1 cellular context compared by ENCODE assay signal in genomic region chr6:52420668-52421358, GRCh38.
TF ChIP-seq lines count a peak whose summit lies in the region.

No MANE protein-coding gene starts in this region.

TF ChIP-seq in K562, 482 proteins besides CTCF, POLR2A, EP300 and RAD21 (continued from another document):
- TF ChIP-seq, protein P1, sequence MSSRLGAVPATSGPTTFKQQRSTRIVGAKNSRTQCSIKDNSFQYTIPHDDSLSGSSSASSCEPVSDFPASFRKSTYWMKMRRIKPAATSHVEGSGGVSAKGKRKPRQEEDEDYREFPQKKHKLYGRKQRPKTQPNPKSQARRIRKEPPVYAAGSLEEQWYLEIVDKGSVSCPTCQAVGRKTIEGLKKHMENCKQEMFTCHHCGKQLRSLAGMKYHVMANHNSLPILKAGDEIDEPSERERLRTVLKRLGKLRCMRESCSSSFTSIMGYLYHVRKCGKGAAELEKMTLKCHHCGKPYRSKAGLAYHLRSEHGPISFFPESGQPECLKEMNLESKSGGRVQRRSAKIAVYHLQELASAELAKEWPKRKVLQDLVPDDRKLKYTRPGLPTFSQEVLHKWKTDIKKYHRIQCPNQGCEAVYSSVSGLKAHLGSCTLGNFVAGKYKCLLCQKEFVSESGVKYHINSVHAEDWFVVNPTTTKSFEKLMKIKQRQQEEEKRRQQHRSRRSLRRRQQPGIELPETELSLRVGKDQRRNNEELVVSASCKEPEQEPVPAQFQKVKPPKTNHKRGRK (tag; IDR thresholded peaks at IDR 0.05) = peak; percentile 80
- TF ChIP-seq CC2D1A (IDR thresholded peaks at IDR 0.05) = peak; percentile 40; the same call in 1 of the 2 replicates
- peak; percentile 77; the same call in 1 of the 2 replicates for TF ChIP-seq SPI1 (IDR thresholded peaks at IDR 0.05; ENCODE audit: borderline replicate concordance, low read depth, low read length)
- no peak for TF ChIP-seq IRF2 (CRISPR knock-in tag; IDR thresholded peaks at IDR 0.05)
- TF ChIP-seq ZNF696 (CRISPR knock-in tag; conservative IDR thresholded peaks at IDR 0.05) = no peak
- 0 out of 2 replicates have a peak, but pooled peaks have one; percentile 11 for TF ChIP-seq HINFP (tag; conservative IDR thresholded peaks at IDR 0.05; ENCODE audit: low read depth)
- TF ChIP-seq PHF20 (IDR thresholded peaks at IDR 0.05; ENCODE audit: partially characterized antibody) = peak; percentile 59
- no peak for TF ChIP-seq KAT7 (CRISPR knock-in tag; IDR thresholded peaks at IDR 0.05; ENCODE audit: borderline replicate concordance)
- no peak for TF ChIP-seq NCOR1 (IDR thresholded peaks at IDR 0.05)
- TF ChIP-seq HNRNPK (IDR thresholded peaks at IDR 0.05; ENCODE audit: low read depth, low read length, poor library complexity, severe bottlenecking) = no peak
- peak in 1 of 2 experiments; percentile 26; a peak in 2 of 4 replicates for TF ChIP-seq MLLT1 (IDR thresholded peaks at IDR 0.05)
